Comparison of ENCODE assay signal across 15 cellular contexts in the genomic region with DNA sequence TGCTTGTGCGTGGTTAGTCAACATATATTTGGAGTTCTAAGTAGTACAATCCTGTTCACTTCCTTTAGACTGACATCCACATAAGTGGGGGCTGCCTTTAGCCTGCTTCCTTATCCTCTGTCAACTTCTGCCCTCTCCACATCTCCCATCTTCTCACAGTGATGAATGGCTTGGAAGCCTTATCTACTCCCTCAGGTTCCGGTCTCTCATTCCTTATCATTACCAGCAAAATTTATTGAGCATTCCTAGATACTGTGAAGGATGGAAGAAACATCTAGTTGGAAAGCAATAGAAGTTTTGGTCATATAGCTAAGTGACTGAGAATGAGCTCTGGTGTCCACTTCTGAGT. TPM values are rescaled to one million over a fixed set of nuclear protein-coding genes. Genes with fewer than 3 reads are reported as not detected.
A peak's percentile ranks its signal among the peaks of the same experiment; 100 is the strongest.
DNase-seq lines count a peak whose midpoint lies in the region; ATAC-seq and TF ChIP-seq lines count a peak whose summit lies in the region.
"Had no signal": no experiment of that assay in that cellular context is flagged by ENCODE, and none has a peak within 500 bp of the region (broad histone marks: within the 10 kb centered on the region; RNA-seq: fewer than 3 reads in every experiment).

No MANE protein-coding gene starts in this region.

- H3K9me3 ChIP-seq in heart right ventricle (no peaks in the 10 kb centered on the region), muscle layer of colon (ENCODE audit: low read length) (no peaks in the 10 kb centered on the region), aorta (ENCODE audit: control insufficient read depth, low read length) (no peaks in the 10 kb centered on the region)
- no peaks in the 10 kb centered on the region for H3K9me3 ChIP-seq in effector memory CD4-positive, alpha-beta T cell (ENCODE audit: control insufficient read depth, low read length)

- no peaks in the 10 kb centered on the region for H3K27me3 Mint-ChIP-seq in activated naive CD8-positive, alpha-beta T cell treated with anti-CD3 and anti-CD28 coated beads, Interleukin-2, amount 50 U/mL, for 24 hours
- H3K27me3 Mint-ChIP-seq: dendritic cell treated with granulocyte-macrophage colony-stimulating factor and Interleukin-4, amounts not matched to agents 40 ng/mL and 50 ng/mL, for 4 days had no signal

- no peak for TF ChIP-seq CTCF in heart right ventricle (IDR thresholded peaks at IDR 0.05)

- no peaks in the 10 kb centered on the region for H3K9me3 Mint-ChIP-seq in activated naive CD8-positive, alpha-beta T cell treated with anti-CD3 and anti-CD28 coated beads, Interleukin-2, amount 50 U/mL, for 24 hours
- H3K9me3 Mint-ChIP-seq: dendritic cell treated with granulocyte-macrophage colony-stimulating factor and Interleukin-4, amounts not matched to agents 40 ng/mL and 50 ng/mL, for 4 days had no signal

- H3K27ac ChIP-seq in heart right ventricle (peak overlapping the region in 1 of 10 donors; percentile 63), muscle layer of colon (ENCODE audit: low read depth, low read length) (peak overlapping the region; percentile 19), aorta (ENCODE audit: low read depth in 1 of 2, low read length in 2 of 2) (peak overlapping the region in 1 of 2 donors; percentile 67)
- H3K27ac ChIP-seq in effector memory CD4-positive, alpha-beta T cell (ENCODE audit: insufficient read depth, low read length, poor library complexity, severe bottlenecking) = no peak overlapping the region
- H3K27ac ChIP-seq: BLaER1 treated with 17β-estradiol and CSF1 and Interleukin-3, amounts not matched to agents 10 nM and 100 nM; neural progenitor cell; WERI-Rb-1 had no signal

- no peaks in the 10 kb centered on the region for H3K27me3 ChIP-seq in heart right ventricle
- no peaks in the 10 kb centered on the region for H3K27me3 ChIP-seq in muscle layer of colon (ENCODE audit: control insufficient read depth in 1 of 2, insufficient read depth in 2 of 2, low read length in 2 of 2)
- H3K27me3 ChIP-seq in aorta (ENCODE audit: control insufficient read depth in 1 of 2, insufficient read depth in 2 of 2, low read length in 1 of 2) = no peaks in the 10 kb centered on the region
- no peaks in the 10 kb centered on the region for H3K27me3 ChIP-seq in effector memory CD4-positive, alpha-beta T cell (replicated peaks; ENCODE audit: control insufficient read depth, insufficient read depth, low read length, poor library complexity, severe bottlenecking)
- H3K27me3 ChIP-seq: BLaER1 treated with 17β-estradiol and CSF1 and Interleukin-3, amounts not matched to agents 10 nM and 100 nM; neural progenitor cell had no signal

- intact Hi-C loops in left cardiac atrium (cut with DNase I) = no loop called here
- intact Hi-C loops in heart right ventricle (cut with DNase I) = no loop called here
- intact Hi-C loops in aorta (cut with DNase I) = no loop called here

- H3K9ac ChIP-seq in muscle layer of colon (ENCODE audit: low read length) = no peak overlapping the region
- H3K9ac ChIP-seq: BLaER1 treated with 17β-estradiol and CSF1 and Interleukin-3, amounts not matched to agents 10 nM and 100 nM; neural progenitor cell had no signal

- DNase-seq in left cardiac atrium (no peak), heart right ventricle (no peak), aorta (no peak), D341Med (ENCODE audit: low spot score) (no peak)
- no peak for DNase-seq in activated naive CD8-positive, alpha-beta T cell treated with anti-CD3 and anti-CD28 coated beads, Interleukin-2, amount 50 U/mL, for 24 hours
- no peak for DNase-seq in effector memory CD4-positive, alpha-beta T cell
- DNase-seq: NCI-H1105, NCI-H526, SHP77, WERI-Rb-1 had no signal

- H3K27ac Mint-ChIP-seq in activated naive CD8-positive, alpha-beta T cell treated with anti-CD3 and anti-CD28 coated beads, Interleukin-2, amount 50 U/mL, for 24 hours = peak overlapping the region; percentile 86
- H3K27ac Mint-ChIP-seq: dendritic cell treated with granulocyte-macrophage colony-stimulating factor and Interleukin-4, amounts not matched to agents 40 ng/mL and 50 ng/mL, for 4 days; neural progenitor cell had no signal

- ATAC-seq in left cardiac atrium (peak; percentile 23 to 37), heart right ventricle (no peak), aorta (ENCODE audit: low FRiP score) (peak; percentile 34), HG02763 (IDR thresholded peaks at IDR 0.05; ENCODE audit: unreplicated experiment) (no peak)
- no peak for ATAC-seq in activated naive CD8-positive, alpha-beta T cell treated with anti-CD3 and anti-CD28 coated beads, Interleukin-2, amount 50 U/mL, for 24 hours

- H3K4me3 Mint-ChIP-seq in activated naive CD8-positive, alpha-beta T cell treated with anti-CD3 and anti-CD28 coated beads, Interleukin-2, amount 50 U/mL, for 24 hours = no peak overlapping the region
- H3K4me3 Mint-ChIP-seq: dendritic cell treated with granulocyte-macrophage colony-stimulating factor and Interleukin-4, amounts not matched to agents 40 ng/mL and 50 ng/mL, for 4 days; neural progenitor cell had no signal

- H3K36me3 ChIP-seq in heart right ventricle (no peaks in the 10 kb centered on the region), muscle layer of colon (ENCODE audit: insufficient read depth, low read length) (no peaks in the 10 kb centered on the region), aorta (ENCODE audit: control insufficient read depth in 1 of 2, insufficient read depth in 2 of 2, low read length in 1 of 2) (no peaks in the 10 kb centered on the region)
- no peaks in the 10 kb centered on the region for H3K36me3 ChIP-seq in effector memory CD4-positive, alpha-beta T cell (ENCODE audit: control insufficient read depth, insufficient read depth, low read length)
- H3K36me3 ChIP-seq: neural progenitor cell, WERI-Rb-1 had no signal

- H3K36me3 Mint-ChIP-seq in activated naive CD8-positive, alpha-beta T cell treated with anti-CD3 and anti-CD28 coated beads, Interleukin-2, amount 50 U/mL, for 24 hours (ENCODE audit: low read depth) = no peaks in the 10 kb centered on the region

- H3K4me3 ChIP-seq in heart right ventricle = no peak overlapping the region
- no peak overlapping the region for H3K4me3 ChIP-seq in muscle layer of colon (ENCODE audit: low read depth in 1 of 2, low read length in 2 of 2)
- H3K4me3 ChIP-seq in aorta (ENCODE audit: low read length in 2 of 2) = no peak overlapping the region
- no peak overlapping the region for H3K4me3 ChIP-seq in effector memory CD4-positive, alpha-beta T cell (ENCODE audit: insufficient read depth, low read depth, low read length, poor library complexity, severe bottlenecking)
- H3K4me3 ChIP-seq: BLaER1 treated with 17β-estradiol and CSF1 and Interleukin-3, amounts not matched to agents 10 nM and 100 nM; neural progenitor cell had no signal

- H3K4me1 ChIP-seq in heart right ventricle (peaks cover 0 to 43% (median 0%) of the 10 kb centered on the region in 9 donors), muscle layer of colon (ENCODE audit: insufficient read depth, low read length) (peaks cover 21% of the 10 kb centered on the region), aorta (ENCODE audit: control insufficient read depth in 1 of 2, insufficient read depth in 2 of 2, low read length in 2 of 2) (peaks cover 0 to 3% of the 10 kb centered on the region in 2 donors)
- H3K4me1 ChIP-seq in effector memory CD4-positive, alpha-beta T cell (ENCODE audit: control insufficient read depth, insufficient read depth, low read length, poor library complexity, severe bottlenecking) = peaks cover 20% of the 10 kb centered on the region
- H3K4me1 ChIP-seq: neural progenitor cell had no signal

- H3K4me1 Mint-ChIP-seq in activated naive CD8-positive, alpha-beta T cell treated with anti-CD3 and anti-CD28 coated beads, Interleukin-2, amount 50 U/mL, for 24 hours = peaks cover 77% of the 10 kb centered on the region

- 53 to 55% methylated on average over 2 of the region's 2 CpGs for WGBS in heart right ventricle, 2 donors
- 25 to 54% methylated on average over 2 of the region's 2 CpGs for WGBS in aorta, 2 donors

RNA-seq across cellular contexts. Expression of a gene that starts 25.2 kb away (rescaled TPM):
- total RNA-seq in left cardiac atrium (10 to 100 TPM; 15.8 to 22.1 TPM), heart right ventricle (1 to 10 TPM; 1.3 to 9.4 (median 3.0) TPM), aorta (10 to 100 TPM; 44.6 to 59.8 TPM)
- polyA plus RNA-seq in heart right ventricle (1 to 10 TPM; 3.0 to 6.4 TPM), aorta (10 to 100 TPM; 15.7 to 34.0 TPM)

Comparison
In these comparisons a context has a peak if more than half of its experiments do, and no peak if none do; other contexts are left out.
1. ATAC-seq: peak in left cardiac atrium (2 of 2) and aorta (single experiment); none in heart right ventricle (0 of 8), activated naive CD8-positive, alpha-beta T cell treated with anti-CD3 and anti-CD28 coated beads, Interleukin-2, amount 50 U/mL, for 24 hours (single experiment) and HG02763 (single experiment).